ENCODE assay signal across 1 cellular context in genomic region chr22:20128619-20128901, GRCh38.
TF ChIP-seq lines count a peak whose summit lies in the region.

No MANE protein-coding gene starts in this region.

TF ChIP-seq in HepG2, 621 proteins besides CTCF, POLR2A, EP300 and RAD21:
- TF ChIP-seq ZNF766 (CRISPR knock-in tag; IDR thresholded peaks at IDR 0.05; ENCODE audit: borderline replicate concordance) (no peak), PLSCR1 (CRISPR knock-in tag; IDR thresholded peaks at IDR 0.05; ENCODE audit: borderline replicate concordance) (no peak), MED1 (CRISPR knock-in tag; IDR thresholded peaks at IDR 0.05) (no peak), ZBTB20 (CRISPR knock-in tag; IDR thresholded peaks at IDR 0.05; ENCODE audit: borderline replicate concordance, low read depth) (no peak), ZFP1 (CRISPR knock-in tag; IDR thresholded peaks at IDR 0.05) (no peak), AGO2 (optimal IDR thresholded peaks at IDR 0.05; ENCODE audit: low read depth, low read length) (no peak), SALL2 (CRISPR knock-in tag; IDR thresholded peaks at IDR 0.05) (0 out of 2 replicates have a peak, but pooled peaks have one; percentile 10), TARDBP (CRISPR knock-in tag; IDR thresholded peaks at IDR 0.05) (no peak), ATF7-NPFF (CRISPR knock-in tag; IDR thresholded peaks at IDR 0.05; ENCODE audit: low read depth) (no peak), YEATS2 (CRISPR knock-in tag; IDR thresholded peaks at IDR 0.05; ENCODE audit: borderline replicate concordance) (no peak), ZNF34 (CRISPR knock-in tag; IDR thresholded peaks at IDR 0.05; ENCODE audit: borderline replicate concordance) (no peak), FOXP4 (CRISPR knock-in tag; IDR thresholded peaks at IDR 0.05) (no peak), MXI1 (IDR thresholded peaks at IDR 0.05; ENCODE audit: borderline replicate concordance, low read depth, low read length) (no peak), TEAD3 (CRISPR knock-in tag; optimal IDR thresholded peaks at IDR 0.05; ENCODE audit: borderline replicate concordance) (no peak), SAP130 (CRISPR knock-in tag; IDR thresholded peaks at IDR 0.05; ENCODE audit: low read depth) (no peak), NR2C2 (CRISPR knock-in tag; IDR thresholded peaks at IDR 0.05; ENCODE audit: borderline replicate concordance) (no peak), ZNF383 (CRISPR knock-in tag; IDR thresholded peaks at IDR 0.05; ENCODE audit: borderline replicate concordance) (no peak), ZNF10 (CRISPR knock-in tag; IDR thresholded peaks at IDR 0.05; ENCODE audit: borderline replicate concordance, low read depth) (no peak), PPARG (CRISPR knock-in tag; conservative IDR thresholded peaks at IDR 0.05) (no peak), NR0B2 (CRISPR knock-in tag; IDR thresholded peaks at IDR 0.05) (0 out of 2 replicates have a peak, but pooled peaks have one; percentile 39), IRF9 (CRISPR knock-in tag; IDR thresholded peaks at IDR 0.05; ENCODE audit: borderline replicate concordance) (no peak), ZNF253 (CRISPR knock-in tag; IDR thresholded peaks at IDR 0.05; ENCODE audit: borderline replicate concordance) (no peak), FIP1L1 (IDR thresholded peaks at IDR 0.05; ENCODE audit: borderline replicate concordance, insufficient read depth, low read depth, low read length) (no peak), POLR2AphosphoS5 (IDR thresholded peaks at IDR 0.05; ENCODE audit: low read depth, low read length) (peak; percentile 20; the same call in 1 of the 2 replicates)
- TF ChIP-seq, protein P1, sequence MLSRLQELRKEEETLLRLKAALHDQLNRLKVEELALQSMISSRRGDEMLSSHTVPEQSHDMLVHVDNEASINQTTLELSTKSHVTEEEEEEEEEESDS (CRISPR knock-in tag; IDR thresholded peaks at IDR 0.05; ENCODE audit: borderline replicate concordance): no peak
